19 cellular contexts compared by ENCODE assay signal in genomic region chr10:132124201-132124920, GRCh38. TPM values are rescaled to one million over a fixed set of nuclear protein-coding genes. Genes with fewer than 3 reads are reported as not detected.
"Had no signal": no experiment of that assay in that cellular context is flagged by ENCODE, and none has a peak within 500 bp of the region (broad histone marks: within the 10 kb centered on the region; RNA-seq: fewer than 3 reads in every experiment).

No MANE protein-coding gene starts in this region.

- H3K27me3 ChIP-seq: ascending aorta, brain microvascular endothelial cell, gastroesophageal sphincter, heart right ventricle, pancreas, sigmoid colon, upper lobe of right lung had no signal

- H3K4me1 ChIP-seq: ascending aorta, esophagus squamous epithelium, gastroesophageal sphincter, heart right ventricle, pancreas, sigmoid colon, upper lobe of right lung had no signal

- H3K9me3 ChIP-seq: ascending aorta, gastroesophageal sphincter, pancreas, sigmoid colon, upper lobe of right lung had no signal

- H3K4me2 ChIP-seq: smooth muscle cell had no signal

- DNase-seq: activated T-cell treated with anti-CD3 and anti-CD28 coated beads, Interleukin-2, amount 50 U/mL, for 1 hour; brain microvascular endothelial cell; esophagus squamous epithelium; heart right ventricle; islet precursor cell; natural killer cell; sigmoid colon; stimulated activated CD4-positive, alpha-beta T cell treated with anti-CD3 and anti-CD28 coated beads, Interleukin-2, amount 100 ng/mL, for 48 hours; stimulated activated naive CD8-positive, alpha-beta T cell treated with anti-CD3 and anti-CD28 coated beads, Interleukin-15, Interleukin-2, amounts not matched to agents 100 U/mL and 50 U/mL, for 24 hours; T1000; upper lobe of right lung had no signal

- H3K4me3 ChIP-seq: ascending aorta, coronary artery, esophagus squamous epithelium, gastroesophageal sphincter, heart right ventricle, pancreas, sigmoid colon, smooth muscle cell, upper lobe of right lung had no signal

- H3K36me3 ChIP-seq: ascending aorta, brain microvascular endothelial cell, esophagus squamous epithelium, heart right ventricle, pancreas, sigmoid colon, upper lobe of right lung had no signal

- H3K27ac ChIP-seq: ascending aorta, brain microvascular endothelial cell, coronary artery, esophagus squamous epithelium, gastroesophageal sphincter, heart right ventricle, pancreas, sigmoid colon, upper lobe of right lung had no signal

- ATAC-seq: activated naive CD4-positive, alpha-beta T cell treated with anti-CD3 and anti-CD28 coated beads, Interleukin-2, amount 50 U/mL, for 72 hours; activated T-helper 17 cell treated with anti-CD3 and anti-CD28 coated beads, Interleukin-2, amount 50 U/mL, for 72 hours; gastroesophageal sphincter; pancreas; stimulated activated naive CD8-positive, alpha-beta T cell treated with anti-CD3 and anti-CD28 coated beads, Interleukin-15, Interleukin-2, amounts not matched to agents 100 U/mL and 50 U/mL, for 24 hours; upper lobe of right lung; WTC11 had no signal

- FAIRE-seq: pancreas had no signal

RNA-seq across cellular contexts. Expression of gene JAKMIP3, which starts 58.6 kb away (rescaled TPM):
- total RNA-seq: ascending aorta, smooth muscle cell had no signal
